8 cellular contexts compared by ENCODE assay signal in genomic region chr10:26334932-26335573, GRCh38.
DNase-seq lines count a peak whose midpoint lies in the region; ATAC-seq, FAIRE-seq and TF ChIP-seq lines count a peak whose summit lies in the region.

No MANE protein-coding gene starts in this region.

- no TSS peak for BruUV-seq in MCF 10A (replicated peaks; lab: Mats Ljungman, UMichigan)

- no peaks in the 10 kb centered on the region for H3K4me1 Mint-ChIP-seq in MCF 10A (ENCODE audit: insufficient read depth, unreplicated experiment)

- intact Hi-C loops in MCF 10A (cut with micrococcal nuclease): loop anchor here (1.0 to 10.0 kb wide), 5 partner anchors 152 to 547 kb away; partner anchors contain the start of gene PDSS1
- intact Hi-C loops in kidney (cut with DNase I): loop anchor here (10.0 kb wide), 1 partner anchor 220 kb away; no protein-coding TSS in a partner anchor

- no peaks in the 10 kb centered on the region for H3K4me1 ChIP-seq in kidney (ENCODE audit: control insufficient read depth in 1 of 2, insufficient read depth in 1 of 2, low read depth in 1 of 2, low read length in 2 of 2)

- H3K27me3 Mint-ChIP-seq in MCF 10A (ENCODE audit: insufficient read depth, unreplicated experiment): peaks cover 36% of the 10 kb centered on the region

- DNase-seq in NCI-H2029 (lab: John Stamatoyannopoulos, UW) (peak; percentile 22), UCSD-AML1 (lab: John Stamatoyannopoulos, UW; ENCODE audit: unreplicated experiment) (peak; percentile 69), MCF 10A (ENCODE audit: unreplicated experiment) (peak; percentile 66), kidney (no peak)
- DNase-seq in stimulated activated CD4-positive, alpha-beta T cell treated with anti-CD3 and anti-CD28 coated beads, Interleukin-4, amount 100 ng/mL, for 1 hour: peak; percentile 44

- no peak overlapping the region for H3K9ac ChIP-seq in kidney (ENCODE audit: low read length in 2 of 2)

- FAIRE-seq in A204.1 (lab: Jason Lieb, UNC) (peak; percentile 27), kidney (lab: Jason Lieb, UNC) (no peak)

- no peaks in the 10 kb centered on the region for H3K9me3 ChIP-seq in kidney (ENCODE audit: control insufficient read depth in 1 of 2, low read length in 2 of 2)

- no peak overlapping the region for H3K27ac Mint-ChIP-seq in MCF 10A (ENCODE audit: low read depth, unreplicated experiment)

- CTCF ChIA-PET in MCF 10A (lab: Yijun Ruan, JAX): interaction anchor here (0.6 to 11.5 kb wide), 7 partner anchors 12 to 599 kb away, joined by 3 to 127 read pairs (median 3); no protein-coding TSS in a partner anchor

- H3K27ac ChIP-seq in kidney (ENCODE audit: low read depth in 2 of 2, low read length in 2 of 2): no peak overlapping the region

- H3K9me3 Mint-ChIP-seq in MCF 10A (ENCODE audit: unreplicated experiment): no peaks in the 10 kb centered on the region

- no peaks in the 10 kb centered on the region for H3K36me3 Mint-ChIP-seq in MCF 10A (ENCODE audit: insufficient read depth, unreplicated experiment)

- POLR2A ChIA-PET in MCF 10A (lab: Yijun Ruan, JAX): interaction anchor here (0.9 to 1.6 kb wide), 3 partner anchors 10 to 225 kb away, joined by 3 to 8 read pairs (median 3); no protein-coding TSS in a partner anchor

- ATAC-seq in GM18499 (IDR thresholded peaks at IDR 0.05; ENCODE audit: insufficient read depth, unreplicated experiment) (peak; percentile 80), HG02884 (IDR thresholded peaks at IDR 0.05; ENCODE audit: unreplicated experiment) (peak; percentile 85)

- TF ChIP-seq CTCF in MCF 10A (IDR thresholded peaks at IDR 0.05; ENCODE audit: unreplicated experiment): peak; percentile 87
- TF ChIP-seq CTCF in kidney (IDR thresholded peaks at IDR 0.05; ENCODE audit: borderline replicate concordance, extremely low read depth, insufficient read depth): peak; percentile 74

- H3K4me3 ChIP-seq in kidney (ENCODE audit: low read length in 2 of 2): peak overlapping the region in 1 of 2 donors; percentile 22

- no peaks in the 10 kb centered on the region for H3K36me3 ChIP-seq in kidney (ENCODE audit: control insufficient read depth in 1 of 2, insufficient read depth in 2 of 2, low read length in 2 of 2)

- H3K4me3 Mint-ChIP-seq in MCF 10A (ENCODE audit: unreplicated experiment): no peak overlapping the region
